Comparison of ENCODE assay signal across 30 cellular contexts in genomic region chr20:51198876-51199523, GRCh38.
"Had no signal": no experiment of that assay in that cellular context is flagged by ENCODE, and none has a peak within 500 bp of the region (broad histone marks: within the 10 kb centered on the region; RNA-seq: fewer than 3 reads in every experiment).

No MANE protein-coding gene starts in this region.

- DNase-seq: activated CD4-positive, alpha-beta T cell treated with anti-CD3 and anti-CD28 coated beads for 36 hours; activated CD4-positive, alpha-beta T cell treated with anti-CD3 and anti-CD28 coated beads, Interleukin-2, amount 10 ng/mL, durations not matched to agents 7 days and 5 days; activated CD4-positive, alpha-beta T cell treated with anti-CD3 and anti-CD28 coated beads, Interleukin-2, amount 50 U/mL, for 48 hours; activated CD8-positive, alpha-beta T cell treated with anti-CD3 and anti-CD28 coated beads, Interleukin-2, amount 10 ng/mL, durations not matched to agents 7 days and 5 days; activated gamma-delta T cell; activated naive CD4-positive, alpha-beta T cell treated with Interleukin-2 at 50 U/mL for 16 hours; activated naive CD8-positive, alpha-beta T cell treated with anti-CD3 and anti-CD28 coated beads, Interleukin-2, amount 10 ng/mL, durations not matched to agents 7 days and 5 days; activated T-cell treated with anti-CD3 and anti-CD28 coated beads, Interleukin-2, amount 50 U/mL, for 24 hours; amygdala; KG1; MM.1S; MV-4-11; NCI-H1092; NCI-H1436 treated with DMSO at 0.1 percent for 48 hours; NCI-H1694 treated with DMSO at 0.1 percent for 48 hours; NCI-H2029; NCI-H345; NCI-H524 treated with DMSO at 0.1 percent for 48 hours; NK-92 treated with Interleukin-12 subunit alpha and Interleukin-12 subunit beta, amount 100 ng/mL, for 24 hours; PC-9; SHP77 treated with DMSO at 0.1 percent for 48 hours had no signal

- H3K36me3 Mint-ChIP-seq: activated naive CD4-positive, alpha-beta T cell treated with anti-CD3 and anti-CD28 coated beads, Interleukin-2, amount 50 U/mL, for 24 hours; activated naive CD8-positive, alpha-beta T cell treated with anti-CD3 and anti-CD28 coated beads, Interleukin-2, amount 10 ng/mL, durations not matched to agents 7 days and 5 days; WTC11 had no signal

- H3K27ac ChIP-seq: ascending aorta, cardiac muscle cell, PC-9 had no signal

- H3K4me1 ChIP-seq: ascending aorta had no signal

- H3K4me1 Mint-ChIP-seq: activated CD4-positive, alpha-beta T cell treated with anti-CD3 and anti-CD28 coated beads for 36 hours; activated CD4-positive, alpha-beta T cell treated with anti-CD3 and anti-CD28 coated beads, Interleukin-2, amount 10 ng/mL, durations not matched to agents 7 days and 5 days; activated naive CD4-positive, alpha-beta T cell treated with anti-CD3 and anti-CD28 coated beads, Interleukin-2, amount 50 U/mL, for 24 hours; activated naive CD8-positive, alpha-beta T cell treated with anti-CD3 and anti-CD28 coated beads, Interleukin-2, amount 10 ng/mL, durations not matched to agents 7 days and 5 days; central memory CD8-positive, alpha-beta T cell; WTC11 had no signal

- H3K4me3 Mint-ChIP-seq: activated CD4-positive, alpha-beta T cell treated with anti-CD3 and anti-CD28 coated beads for 36 hours; activated CD4-positive, alpha-beta T cell treated with anti-CD3 and anti-CD28 coated beads, Interleukin-2, amount 10 ng/mL, durations not matched to agents 7 days and 5 days; activated CD8-positive, alpha-beta T cell treated with anti-CD3 and anti-CD28 coated beads, Interleukin-2, amount 10 ng/mL, durations not matched to agents 7 days and 5 days; activated naive CD4-positive, alpha-beta T cell treated with anti-CD3 and anti-CD28 coated beads, Interleukin-2, amount 50 U/mL, for 24 hours; activated naive CD8-positive, alpha-beta T cell treated with anti-CD3 and anti-CD28 coated beads, Interleukin-2, amount 10 ng/mL, durations not matched to agents 7 days and 5 days; activated T-cell treated with anti-CD3 and anti-CD28 coated beads, Interleukin-2, amount 50 U/mL, for 24 hours; central memory CD8-positive, alpha-beta T cell; T-helper 2 cell treated with Interferon-gamma antibody and Interleukin-4, amounts not matched to agents 5 μg/mL and 100 μg/mL, for 36 hours; WTC11 had no signal

- H3K36me3 ChIP-seq: ascending aorta, cardiac muscle cell had no signal

- H3K27me3 ChIP-seq: ascending aorta, cardiac muscle cell had no signal

- FAIRE-seq: RCC 7860 had no signal

- ATAC-seq: activated CD4-positive, alpha-beta T cell treated with anti-CD3 and anti-CD28 coated beads for 36 hours; activated CD4-positive, CD25-positive, alpha-beta regulatory T cell treated with anti-CD3 and anti-CD28 coated beads, Interleukin-2, amount 50 U/mL, for 24 hours; activated CD8-positive, alpha-beta T cell treated with anti-CD3 and anti-CD28 coated beads, Interleukin-2, amount 10 ng/mL, durations not matched to agents 7 days and 5 days had no signal

- H3K9me3 Mint-ChIP-seq: activated CD4-positive, alpha-beta T cell treated with anti-CD3 and anti-CD28 coated beads, Interleukin-2, amount 10 ng/mL, durations not matched to agents 7 days and 5 days; activated naive CD4-positive, alpha-beta T cell treated with anti-CD3 and anti-CD28 coated beads, Interleukin-2, amount 50 U/mL, for 24 hours; activated naive CD8-positive, alpha-beta T cell treated with anti-CD3 and anti-CD28 coated beads, Interleukin-2, amount 10 ng/mL, durations not matched to agents 7 days and 5 days; activated T-cell treated with anti-CD3 and anti-CD28 coated beads, Interleukin-2, amount 50 U/mL, for 24 hours; activated T-helper 2 cell treated with anti-CD3 and anti-CD28 coated beads, Interferon-gamma antibody, Interleukin-2, Interleukin-4, amounts not matched to agents 10 μg/mL and 5 μg/mL and 100 μg/mL, durations not matched to agents 14 hours and 24 hours and 36 hours; central memory CD8-positive, alpha-beta T cell; T-helper 2 cell treated with Interferon-gamma antibody and Interleukin-4, amounts not matched to agents 5 μg/mL and 100 μg/mL, for 36 hours had no signal

- H3K4me2 ChIP-seq: PC-9 had no signal

- H3K27ac Mint-ChIP-seq: activated CD4-positive, alpha-beta T cell treated with anti-CD3 and anti-CD28 coated beads for 36 hours; activated CD4-positive, alpha-beta T cell treated with anti-CD3 and anti-CD28 coated beads, Interleukin-2, amount 10 ng/mL, durations not matched to agents 7 days and 5 days; activated CD8-positive, alpha-beta T cell treated with anti-CD3 and anti-CD28 coated beads, Interleukin-2, amount 10 ng/mL, durations not matched to agents 7 days and 5 days; activated naive CD4-positive, alpha-beta T cell treated with anti-CD3 and anti-CD28 coated beads, Interleukin-2, amount 50 U/mL, for 24 hours; activated naive CD8-positive, alpha-beta T cell treated with anti-CD3 and anti-CD28 coated beads, Interleukin-2, amount 10 ng/mL, durations not matched to agents 7 days and 5 days; activated T-cell treated with anti-CD3 and anti-CD28 coated beads, Interleukin-2, amount 50 U/mL, for 24 hours; activated T-helper 2 cell treated with anti-CD3 and anti-CD28 coated beads, Interferon-gamma antibody, Interleukin-2, Interleukin-4, amounts not matched to agents 10 μg/mL and 5 μg/mL and 100 μg/mL, durations not matched to agents 14 hours and 24 hours and 36 hours; T-helper 2 cell treated with Interferon-gamma antibody and Interleukin-4, amounts not matched to agents 5 μg/mL and 100 μg/mL, for 36 hours; WTC11 had no signal

- H3K9me3 ChIP-seq: ascending aorta had no signal

- H2AFZ ChIP-seq: PC-9 had no signal

- H3K4me3 ChIP-seq: ascending aorta, cardiac muscle cell, PC-9 had no signal
